ENCODE assay signal across 17 cellular contexts in genomic region chr5:148511832-148512347, GRCh38.
DNase-seq lines count a peak whose midpoint lies in the region; ATAC-seq, FAIRE-seq and TF ChIP-seq lines count a peak whose summit lies in the region.
"Had no signal": no experiment of that assay in that cellular context is flagged by ENCODE, and none has a peak within 500 bp of the region (broad histone marks: within the 10 kb centered on the region; RNA-seq: fewer than 3 reads in every experiment).

No MANE protein-coding gene starts in this region.

- no peak overlapping the region for H3K23ac ChIP-seq in neuronal stem cell (ENCODE audit: low read depth, low read length, poor library complexity)

- H2BK15ac ChIP-seq in neuronal stem cell (ENCODE audit: low read length): no peak overlapping the region

- no peak for DNase-seq in left ventricle myocardium superior
- DNase-seq in left cardiac atrium: no peak
- peak; percentile 37 for DNase-seq in pons (ENCODE audit: low spot score)
- no peak for DNase-seq in stimulated activated naive B cell treated with anti-CD40 and anti-IgM and Interleukin-4, amounts not matched to agents 10 μg/mL and 1 μg/mL and 100 μg/mL, for 72 hours
- DNase-seq in neuronal stem cell (ENCODE audit: low spot score): no peak
- DNase-seq in pancreas: no peak
- DNase-seq: 8988T; activated CD4-positive, alpha-beta T cell treated with anti-CD3 and anti-CD28 coated beads for 4 hours; heart left ventricle; left colon; NCI-H1694 treated with DMSO at 0.1 percent for 48 hours; upper lobe of left lung had no signal

- H3K36me3 Mint-ChIP-seq in stimulated activated naive B cell treated with anti-CD40 and anti-IgM and Interleukin-4, amounts not matched to agents 10 μg/mL and 1 μg/mL and 100 μg/mL, for 72 hours: no peaks in the 10 kb centered on the region

- no peak overlapping the region for H2AK5ac ChIP-seq in neuronal stem cell (ENCODE audit: low read depth, low read length)

- H3K4me3 Mint-ChIP-seq in stimulated activated naive B cell treated with anti-CD40 and anti-IgM and Interleukin-4, amounts not matched to agents 10 μg/mL and 1 μg/mL and 100 μg/mL, for 72 hours: no peak overlapping the region
- H3K4me3 Mint-ChIP-seq: neural crest cell had no signal

- H3K9me3 ChIP-seq in neuronal stem cell (replicated peaks in 1 of 2; ENCODE audit: control insufficient read depth in 2 of 2, insufficient read depth in 1 of 2, low read depth in 1 of 2, low read length in 2 of 2): no peaks in the 10 kb centered on the region
- H3K9me3 ChIP-seq in pancreas: no peaks in the 10 kb centered on the region

- intact Hi-C loops in left ventricle myocardium superior (cut with micrococcal nuclease) (no loop called here), left cardiac atrium (cut with DNase I) (no loop called here), pancreas (cut with DNase I) (no loop called here)

- no peak overlapping the region for H2BK120ac ChIP-seq in neuronal stem cell (ENCODE audit: low read depth, low read length)

- H3K9me3 Mint-ChIP-seq in stimulated activated naive B cell treated with anti-CD40 and anti-IgM and Interleukin-4, amounts not matched to agents 10 μg/mL and 1 μg/mL and 100 μg/mL, for 72 hours: peaks cover 0 to 6% of the 10 kb centered on the region in 2 donors

- ATAC-seq in left ventricle myocardium superior (peak; percentile 57), left cardiac atrium (no peak), GM21786 (IDR thresholded peaks at IDR 0.05; ENCODE audit: unreplicated experiment) (peak; percentile 95), HG03108 (IDR thresholded peaks at IDR 0.05; ENCODE audit: unreplicated experiment) (peak; percentile 86), pancreas (no peak)
- no peak for ATAC-seq in stimulated activated naive B cell treated with anti-CD40 and anti-IgM and Interleukin-4, amounts not matched to agents 10 μg/mL and 1 μg/mL and 100 μg/mL, for 72 hours (replicated peaks)
- ATAC-seq: K562, left colon had no signal

- no peak overlapping the region for H4K8ac ChIP-seq in neuronal stem cell (ENCODE audit: low read depth, low read length)

- no peak overlapping the region for H3K4me2 ChIP-seq in neuronal stem cell (ENCODE audit: insufficient read depth, low read length, poor library complexity, severe bottlenecking)

- H3K9ac ChIP-seq in neuronal stem cell (ENCODE audit: low read depth, low read length, poor library complexity): no peak overlapping the region

- no peak overlapping the region for H2AFZ ChIP-seq in neuronal stem cell (ENCODE audit: low read length)

- no peak overlapping the region for H3K14ac ChIP-seq in neuronal stem cell (ENCODE audit: low read length)

- H3K27ac Mint-ChIP-seq in stimulated activated naive B cell treated with anti-CD40 and anti-IgM and Interleukin-4, amounts not matched to agents 10 μg/mL and 1 μg/mL and 100 μg/mL, for 72 hours: no peak overlapping the region

- H3K4me1 ChIP-seq in neuronal stem cell (ENCODE audit: control insufficient read depth in 2 of 2, insufficient read depth in 1 of 2, low read depth in 1 of 2, low read length in 2 of 2) (no peaks in the 10 kb centered on the region), pancreas (no peaks in the 10 kb centered on the region)
- H3K4me1 ChIP-seq: upper lobe of left lung had no signal

- H3K27ac ChIP-seq in neuronal stem cell (replicated peaks; ENCODE audit: low read length): no peak overlapping the region
- H3K27ac ChIP-seq in pancreas: no peak overlapping the region
- H3K27ac ChIP-seq: skin epidermis, upper lobe of left lung had no signal

- H4K91ac ChIP-seq in neuronal stem cell (ENCODE audit: low read depth, low read length, poor library complexity): no peak overlapping the region

- whole genome bisulfite sequencing in neuronal stem cell (ENCODE audit: extremely low coverage in 2 of 2, insufficient read length in 2 of 2, insufficient replicate concordance in 1 of 2), 2 donors: no CpG with 5 or more reads among the region's 1 CpG
- 41 to 54% methylated on average over 1 of the region's 1 CpG for WGBS in pancreas, 2 donors

- H3K27me3 Mint-ChIP-seq in stimulated activated naive B cell treated with anti-CD40 and anti-IgM and Interleukin-4, amounts not matched to agents 10 μg/mL and 1 μg/mL and 100 μg/mL, for 72 hours: peaks cover 0 to 4% of the 10 kb centered on the region in 2 donors

- H2BK12ac ChIP-seq in neuronal stem cell (ENCODE audit: low read length): no peak overlapping the region

- H3K79me1 ChIP-seq in neuronal stem cell (ENCODE audit: low read depth, low read length): no peaks in the 10 kb centered on the region

- H3K4me3 ChIP-seq in neuronal stem cell (ENCODE audit: low read length in 2 of 2) (no peak overlapping the region), pancreas (no peak overlapping the region)
- H3K4me3 ChIP-seq: heart left ventricle, K562, skin epidermis, upper lobe of left lung had no signal

- no peak overlapping the region for H3K18ac ChIP-seq in neuronal stem cell (ENCODE audit: low read length)

- peaks cover 2 to 6% of the 10 kb centered on the region in 2 donors for H3K4me1 Mint-ChIP-seq in stimulated activated naive B cell treated with anti-CD40 and anti-IgM and Interleukin-4, amounts not matched to agents 10 μg/mL and 1 μg/mL and 100 μg/mL, for 72 hours
- H3K4me1 Mint-ChIP-seq: neural crest cell had no signal

- H3K27me3 ChIP-seq in neuronal stem cell (ENCODE audit: control insufficient read depth in 3 of 3, insufficient read depth in 3 of 3, low read depth in 1 of 3, low read length in 3 of 3): no peaks in the 10 kb centered on the region
- no peaks in the 10 kb centered on the region for H3K27me3 ChIP-seq in pancreas
- H3K27me3 ChIP-seq: heart left ventricle, upper lobe of left lung had no signal

- no peak overlapping the region for H2BK5ac ChIP-seq in neuronal stem cell (ENCODE audit: low read length)

- no peak for TF ChIP-seq CTCF in pancreas (IDR thresholded peaks at IDR 0.05)

- no peak overlapping the region for H3K4ac ChIP-seq in neuronal stem cell (ENCODE audit: low read length)

- H3K36me3 ChIP-seq in neuronal stem cell (replicated peaks in 1 of 2; ENCODE audit: control insufficient read depth in 2 of 2, insufficient read depth in 2 of 2, low read length in 2 of 2) (no peaks in the 10 kb centered on the region), pancreas (no peaks in the 10 kb centered on the region)
- H3K36me3 ChIP-seq: heart left ventricle, upper lobe of left lung had no signal

- no peak for FAIRE-seq in pancreas (lab: Jason Lieb, UNC)
- FAIRE-seq: K562 had no signal

Comparison
In these comparisons a context has a peak if more than half of its experiments do, and no peak if none do; other contexts are left out.
1. ATAC-seq: peak in left ventricle myocardium superior (single experiment), GM21786 (single experiment) and HG03108 (single experiment); none in left cardiac atrium (0 of 2), stimulated activated naive B cell treated with anti-CD40 and anti-IgM and Interleukin-4, amounts not matched to agents 10 μg/mL and 1 μg/mL and 100 μg/mL, for 72 hours (0 of 2) and pancreas (0 of 4).